ENCODE assay signal across 1 cellular context in genomic region chr3:38164136-38164965, GRCh38.
TF ChIP-seq lines count a peak whose summit lies in the region.

No MANE protein-coding gene starts in this region.

TF ChIP-seq in K562, 482 proteins besides CTCF, POLR2A, EP300 and RAD21 (continued from another document):
- TF ChIP-seq ZBTB43 (CRISPR knock-in tag; IDR thresholded peaks at IDR 0.05): no peak
- no peak for TF ChIP-seq ZNF282 (CRISPR knock-in tag; IDR thresholded peaks at IDR 0.05)
- TF ChIP-seq PATZ1 (CRISPR knock-in tag; IDR thresholded peaks at IDR 0.05; ENCODE audit: borderline replicate concordance): no peak
- TF ChIP-seq ZBTB2 (IDR thresholded peaks at IDR 0.05): no peak
- no peak for TF ChIP-seq ZNF609 (CRISPR knock-in tag; IDR thresholded peaks at IDR 0.05; ENCODE audit: borderline replicate concordance)
- no peak for TF ChIP-seq ZNF316 (IDR thresholded peaks at IDR 0.05)
- no peak for TF ChIP-seq TRIM25 (IDR thresholded peaks at IDR 0.05; ENCODE audit: borderline replicate concordance)
- TF ChIP-seq ZNF511 (CRISPR knock-in tag; IDR thresholded peaks at IDR 0.05): peak; percentile 10; the same call in 1 of the 2 replicates
- 0 out of 2 replicates have a peak, but pooled peaks have one; percentile 8 for TF ChIP-seq ZNF668 (CRISPR knock-in tag; IDR thresholded peaks at IDR 0.05)
- no peak for TF ChIP-seq ZNF780A (CRISPR knock-in tag; IDR thresholded peaks at IDR 0.05)
- TF ChIP-seq OTX1 (CRISPR knock-in tag; IDR thresholded peaks at IDR 0.05): no peak
- TF ChIP-seq GATAD2A (IDR thresholded peaks at IDR 0.05): peak; percentile 49; the same call in 1 of the 2 replicates
- TF ChIP-seq NCOA1 (IDR thresholded peaks at IDR 0.05; ENCODE audit: low read depth): no peak
- TF ChIP-seq HNRNPUL1 (IDR thresholded peaks at IDR 0.05; ENCODE audit: low read length): no peak
- TF ChIP-seq KAT7 (CRISPR knock-in tag; IDR thresholded peaks at IDR 0.05; ENCODE audit: borderline replicate concordance): 0 out of 2 replicates have a peak, but pooled peaks have one; percentile 43
- TF ChIP-seq ZBTB26 (CRISPR knock-in tag; IDR thresholded peaks at IDR 0.05): no peak
- TF ChIP-seq JUND (IDR thresholded peaks at IDR 0.05; ENCODE audit: borderline replicate concordance, low read depth, low read length): no peak
- peak; percentile 36; the same call in 1 of the 3 replicates for TF ChIP-seq JUND (tag; IDR thresholded peaks at IDR 0.05; ENCODE audit: borderline replicate concordance, low read depth, low read length)
- TF ChIP-seq MNT (conservative IDR thresholded peaks at IDR 0.05): no peak
- TF ChIP-seq ZNF655 (CRISPR knock-in tag; IDR thresholded peaks at IDR 0.05): no peak
